In the genomic region with DNA sequence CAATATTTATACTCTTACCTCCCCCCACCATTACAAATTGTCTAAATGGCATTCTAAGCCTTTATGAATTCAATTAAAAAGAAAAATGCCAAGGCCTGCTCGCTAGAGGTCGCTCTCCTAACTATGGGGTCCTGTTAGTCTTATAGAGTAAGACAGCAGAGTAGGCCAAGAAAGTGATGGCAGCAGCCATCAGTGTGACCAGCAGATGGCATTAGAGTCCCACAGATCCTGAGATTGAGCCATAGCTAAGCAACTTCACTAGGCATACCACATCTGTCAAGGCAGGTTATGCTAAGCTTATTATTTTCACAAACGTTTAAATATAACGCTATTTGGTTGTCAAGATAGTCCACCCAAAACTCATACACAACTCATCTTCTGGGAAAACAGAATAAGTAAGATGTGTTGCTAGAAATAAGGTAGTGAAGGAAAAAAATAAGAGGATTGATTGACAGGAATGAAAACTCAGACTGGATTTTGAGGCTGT, we compare ENCODE assay signal across 8 cellular contexts. TPM values are rescaled to one million over a fixed set of nuclear protein-coding genes. Genes with fewer than 3 reads are reported as not detected.
DNase-seq lines count a peak whose midpoint lies in the region; ATAC-seq and TF ChIP-seq lines count a peak whose summit lies in the region.

No MANE protein-coding gene starts in this region.

- no peaks in the 10 kb centered on the region for H3K36me3 Mint-ChIP-seq in activated naive CD8-positive, alpha-beta T cell treated with anti-CD3 and anti-CD28 coated beads for 36 hours

- no peaks in the 10 kb centered on the region for H3K4me1 Mint-ChIP-seq in activated naive CD8-positive, alpha-beta T cell treated with anti-CD3 and anti-CD28 coated beads for 36 hours

- intact Hi-C loops in Right ventricle myocardium superior (cut with DNase I) (loop anchor here (5.0 kb wide), 2 partner anchors 132 to 502 kb away; no protein-coding TSS in a partner anchor), prostate gland (cut with DNase I) (loop anchor here (5.0 kb wide), 1 partner anchor 132 kb away; no protein-coding TSS in a partner anchor), aorta (cut with DNase I) (loop anchor here (2.0 to 10.0 kb wide), 4 partner anchors 57 to 499 kb away; partner anchors contain the start of gene SCAF8 (in 2 of the 2))

- H3K27ac ChIP-seq in prostate gland (no peak overlapping the region), aorta (ENCODE audit: low read depth in 1 of 2, low read length in 2 of 2) (no peak overlapping the region)

- ATAC-seq in GM18499 (IDR thresholded peaks at IDR 0.05; ENCODE audit: insufficient read depth, unreplicated experiment) (peak; percentile 100), HG02870 (IDR thresholded peaks at IDR 0.05; ENCODE audit: unreplicated experiment) (peak; percentile 99), Right ventricle myocardium superior (ENCODE audit: poor library complexity) (peak; percentile 99), aorta (ENCODE audit: low FRiP score) (peak; percentile 97)

- no peak overlapping the region for H3K4me3 Mint-ChIP-seq in activated naive CD8-positive, alpha-beta T cell treated with anti-CD3 and anti-CD28 coated beads for 36 hours

- H3K27me3 ChIP-seq in prostate gland (replicated peaks; ENCODE audit: insufficient read depth) (no peaks in the 10 kb centered on the region), aorta (ENCODE audit: control insufficient read depth in 1 of 2, insufficient read depth in 2 of 2, low read length in 1 of 2) (no peaks in the 10 kb centered on the region)

- TF ChIP-seq CTCF in prostate gland (IDR thresholded peaks at IDR 0.05), result peak; percentile 77 to 99 (median 98)

- no peak for TF ChIP-seq POLR2A in prostate gland (IDR thresholded peaks at IDR 0.05)

- no peaks in the 10 kb centered on the region for H3K9me3 Mint-ChIP-seq in activated naive CD8-positive, alpha-beta T cell treated with anti-CD3 and anti-CD28 coated beads for 36 hours

- DNase-seq in NCI-H1436 (lab: John Stamatoyannopoulos, UW) (peak; percentile 92), SKM-1 treated with dmso at 0.1 percent for 144 hours (lab: John Stamatoyannopoulos, UW; ENCODE audit: unreplicated experiment) (peak; percentile 97), Right ventricle myocardium superior (peak; percentile 86), prostate gland (ENCODE audit: low spot score) (peak; percentile 93), aorta (peak; percentile 91 to 92)
- DNase-seq in activated naive CD8-positive, alpha-beta T cell treated with anti-CD3 and anti-CD28 coated beads for 36 hours, result peak; percentile 80

- H3K4me3 ChIP-seq in prostate gland, result no peak overlapping the region
- no peak overlapping the region for H3K4me3 ChIP-seq in aorta (ENCODE audit: low read length in 2 of 2)

- H3K4me1 ChIP-seq in prostate gland (replicated peaks), result no peaks in the 10 kb centered on the region
- H3K4me1 ChIP-seq in aorta (ENCODE audit: control insufficient read depth in 1 of 2, insufficient read depth in 2 of 2, low read length in 2 of 2), result no peaks in the 10 kb centered on the region

- 4% methylated on average over 4 of the region's 4 CpGs for WGBS in prostate gland
- 0% methylated on average over 4 of the region's 4 CpGs for WGBS in aorta, 2 donors

- H3K27me3 Mint-ChIP-seq in activated naive CD8-positive, alpha-beta T cell treated with anti-CD3 and anti-CD28 coated beads for 36 hours, result no peaks in the 10 kb centered on the region

- H3K9me3 ChIP-seq in prostate gland, result no peaks in the 10 kb centered on the region
- H3K9me3 ChIP-seq in aorta (ENCODE audit: control insufficient read depth, low read length), result no peaks in the 10 kb centered on the region

- no peak overlapping the region for H3K27ac Mint-ChIP-seq in activated naive CD8-positive, alpha-beta T cell treated with anti-CD3 and anti-CD28 coated beads for 36 hours

- H3K36me3 ChIP-seq in prostate gland (no peaks in the 10 kb centered on the region), aorta (ENCODE audit: control insufficient read depth in 1 of 2, insufficient read depth in 2 of 2, low read length in 1 of 2) (no peaks in the 10 kb centered on the region)

RNA-seq across cellular contexts. Expression of gene SCAF8, which starts 57.6 kb away (rescaled TPM):
- 10 to 100 TPM; 39.8 to 43.8 TPM for total RNA-seq in activated naive CD8-positive, alpha-beta T cell treated with anti-CD3 and anti-CD28 coated beads for 36 hours
- total RNA-seq in Right ventricle myocardium superior (43.0 TPM), prostate gland (10 to 100 TPM; 42.0 to 53.5 TPM), aorta (10 to 100 TPM; 47.0 to 52.3 TPM)
- 10 to 100 TPM; 10.5 to 12.5 TPM for polyA plus RNA-seq in aorta
